In genomic region chr6:14328163-14328562, GRCh38 we compare ENCODE assay signal across 31 cellular contexts.
"Had no signal": no experiment of that assay in that cellular context is flagged by ENCODE, and none has a peak within 500 bp of the region (broad histone marks: within the 10 kb centered on the region; RNA-seq: fewer than 3 reads in every experiment).

No MANE protein-coding gene starts in this region.

- H3K27me3 ChIP-seq: adrenal gland, body of pancreas, colonic mucosa, foreskin keratinocyte, gastrocnemius medialis, heart left ventricle had no signal

- H3K4me1 ChIP-seq: adrenal gland, colonic mucosa, foreskin keratinocyte, gastrocnemius medialis, heart left ventricle had no signal

- DNase-seq: activated B cell treated with CpG ODN at 0.5 μM for 24 hours; activated CD4-positive, alpha-beta T cell treated with anti-CD3 and anti-CD28 coated beads for 48 hours; activated CD4-positive, alpha-beta T cell treated with anti-CD3 and anti-CD28 coated beads, Interleukin-2, amount 50 U/mL, for 1 hour; activated CD4-positive, alpha-beta T cell treated with anti-CD3 and anti-CD28 coated beads, Interleukin-2, amount 50 U/mL, for 48 hours; activated CD8-positive, alpha-beta memory T cell treated with anti-CD3 and anti-CD28 coated beads for 24 hours; activated CD8-positive, alpha-beta T cell treated with anti-CD3 and anti-CD28 coated beads for 36 hours; activated effector memory CD4-positive, alpha-beta T cell treated with Interleukin-2 at 50 U/mL for 16 hours; activated gamma-delta T cell treated with Interleukin-2 at 50 U/mL for 16 hours; activated naive CD4-positive, alpha-beta T cell treated with anti-CD3 and anti-CD28 coated beads, Interleukin-2, amount 50 U/mL, for 16 hours; activated naive CD4-positive, alpha-beta T cell treated with Interleukin-2 at 50 U/mL for 16 hours; activated T-cell treated with anti-CD3 and anti-CD28 coated beads, Interleukin-2, amount 50 U/mL, for 4 hours; adrenal gland; amygdala; aorta; body of pancreas; central memory CD4-positive, alpha-beta T cell; cerebellar nuclear complex; colonic mucosa; dorsolateral prefrontal cortex; effector memory CD4-positive, alpha-beta T cell; endodermal cell; foreskin keratinocyte; gastrocnemius medialis; glutamatergic neuron; heart left ventricle; T-helper 17 cell; T1000; WERI-Rb-1 had no signal

- ATAC-seq: activated CD4-positive, CD25-positive, alpha-beta regulatory T cell treated with anti-CD3 and anti-CD28 coated beads, Interleukin-2, amount 50 U/mL, for 24 hours; activated CD8-positive, alpha-beta T cell treated with anti-CD3 and anti-CD28 coated beads for 36 hours; activated T-cell treated with anti-CD3 and anti-CD28 coated beads, Interleukin-2, amount 50 U/mL, for 4 hours; activated T-helper 17 cell treated with anti-CD3 and anti-CD28 coated beads, Interleukin-2, amount 50 U/mL, for 72 hours; body of pancreas; esophagus mucosa; foreskin keratinocyte; gastrocnemius medialis; heart left ventricle; T-helper 17 cell had no signal

- H3K36me3 ChIP-seq: adrenal gland, colonic mucosa, gastrocnemius medialis, heart left ventricle, WERI-Rb-1 had no signal

- H3K4me3 ChIP-seq: adrenal gland, body of pancreas, colonic mucosa, dorsolateral prefrontal cortex, gastrocnemius medialis, heart left ventricle had no signal

- H3K27ac ChIP-seq: adrenal gland, body of pancreas, colonic mucosa, dorsolateral prefrontal cortex, foreskin keratinocyte, gastrocnemius medialis, heart left ventricle, WERI-Rb-1 had no signal

- H3K9me3 ChIP-seq: adrenal gland, body of pancreas, colonic mucosa, gastrocnemius medialis, heart left ventricle had no signal
